In the genomic region with DNA sequence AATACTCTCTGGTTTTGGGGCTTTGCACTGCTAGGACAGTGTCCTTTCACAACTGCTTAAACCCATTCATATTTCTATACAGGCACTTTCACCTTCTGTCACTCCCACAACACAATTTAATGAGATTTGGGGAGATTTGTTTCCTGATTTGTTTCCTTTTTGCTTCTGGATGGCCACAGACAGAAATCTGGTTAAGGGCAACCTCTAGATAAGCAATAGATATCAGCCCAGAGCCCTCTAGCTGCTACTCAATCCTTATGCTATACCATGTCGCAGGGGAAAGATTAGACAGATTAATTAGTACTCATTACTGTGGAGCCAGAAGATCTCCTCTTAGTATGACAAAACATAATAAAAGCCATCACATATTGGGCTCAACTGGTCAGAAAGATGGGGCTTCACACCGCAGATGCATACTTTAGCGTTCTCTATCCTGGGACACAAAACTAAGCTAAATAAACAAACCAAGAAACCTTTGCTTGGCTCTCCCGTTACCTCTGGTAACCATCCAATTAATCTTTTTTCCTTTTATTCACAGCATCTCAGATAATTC, we compare ENCODE assay signal across 22 cellular contexts. TPM values are rescaled to one million over a fixed set of nuclear protein-coding genes. Genes with fewer than 3 reads are reported as not detected.
DNase-seq lines count a peak whose midpoint lies in the region; ATAC-seq and TF ChIP-seq lines count a peak whose summit lies in the region.
"Had no signal": no experiment of that assay in that cellular context is flagged by ENCODE, and none has a peak within 500 bp of the region (broad histone marks: within the 10 kb centered on the region; RNA-seq: fewer than 3 reads in every experiment).

No MANE protein-coding gene starts in this region.

- H2AK5ac ChIP-seq in mesendoderm (ENCODE audit: low read length): no peak overlapping the region

- no peak for TF ChIP-seq CTCF in GM23338 (conservative IDR thresholded peaks at IDR 0.05; ENCODE audit: low read depth in 2 of 2)

- H3K9me3 Mint-ChIP-seq in GM23338: no peaks in the 10 kb centered on the region
- H3K9me3 Mint-ChIP-seq: CD4-positive, alpha-beta T cell had no signal

- no peak overlapping the region for H4K8ac ChIP-seq in mesendoderm (ENCODE audit: low read depth, low read length)

- H3K9me2 ChIP-seq in GM23338 (ENCODE audit: insufficient read depth): no peaks in the 10 kb centered on the region

- peak overlapping the region; percentile 2; the same call in 1 of the 2 replicates for H2AFZ ChIP-seq in GM23338

- no peaks in the 10 kb centered on the region for H3K27me3 Mint-ChIP-seq in GM23338 (ENCODE audit: insufficient read depth, low read depth, poor library complexity)

- H3K4me1 ChIP-seq in GM23338 (ENCODE audit: insufficient read depth) (no peaks in the 10 kb centered on the region), mesendoderm (ENCODE audit: control insufficient read depth, low read depth, low read length) (no peaks in the 10 kb centered on the region)
- H3K4me1 ChIP-seq: A549 had no signal

- H2BK120ac ChIP-seq in mesendoderm (ENCODE audit: low read depth, low read length): no peak overlapping the region

- no peak overlapping the region for H3K9ac ChIP-seq in mesendoderm (ENCODE audit: low read length)
- H3K9ac ChIP-seq: BLaER1 treated with 17β-estradiol and CSF1 and Interleukin-3, amounts not matched to agents 10 nM and 100 nM had no signal

- no peaks in the 10 kb centered on the region for H3K4me1 Mint-ChIP-seq in GM23338
- H3K4me1 Mint-ChIP-seq: CD8-positive, alpha-beta memory T cell had no signal

- H3K56ac ChIP-seq in mesendoderm (ENCODE audit: low read length): no peak overlapping the region

- H4K20me1 ChIP-seq in GM23338 (replicated peaks; ENCODE audit: insufficient read depth): no peaks in the 10 kb centered on the region
- H4K20me1 ChIP-seq: BLaER1 treated with 17β-estradiol and CSF1 and Interleukin-3, amounts not matched to agents 10 nM and 100 nM had no signal

- H3K4me3 Mint-ChIP-seq in GM23338: no peak overlapping the region
- H3K4me3 Mint-ChIP-seq: CD14-positive monocyte; CD4-positive, alpha-beta T cell; CD8-positive, alpha-beta memory T cell had no signal

- H2BK5ac ChIP-seq in mesendoderm (ENCODE audit: low read length): no peak overlapping the region

- no peak overlapping the region for H3K4me3 ChIP-seq in GM23338
- H3K4me3 ChIP-seq in mesendoderm (ENCODE audit: low read length): no peak overlapping the region
- H3K4me3 ChIP-seq: A549; BLaER1 treated with 17β-estradiol and CSF1 and Interleukin-3, amounts not matched to agents 10 nM and 100 nM had no signal

- no peaks in the 10 kb centered on the region for H3F3A ChIP-seq in GM23338 (replicated peaks; ENCODE audit: low read depth)

- no peak overlapping the region for H2BK15ac ChIP-seq in mesendoderm (replicated peaks; ENCODE audit: low read depth)

- no peaks in the 10 kb centered on the region for H3K79me1 ChIP-seq in mesendoderm (ENCODE audit: low read length)

- no peak overlapping the region for H4K5ac ChIP-seq in mesendoderm (ENCODE audit: low read length)

- DNase-seq in GM23338 (ENCODE audit: low spot score) (no peak), M059J (ENCODE audit: low read depth) (peak; percentile 56), SK-N-DZ (ENCODE audit: low spot score) (peak; percentile 64), mesendoderm (peak; percentile 16), DMS114 treated with DMSO at 0.1 percent for 48 hours (lab: John Stamatoyannopoulos, UW; ENCODE audit: unreplicated experiment) (no peak), NOMO-1 (lab: John Stamatoyannopoulos, UW; ENCODE audit: unreplicated experiment in 2 of 2) (no peak), NCI-H1436 (lab: John Stamatoyannopoulos, UW) (no peak)
- DNase-seq: 8988T; ACHN; AML-193; BE2C; CD4-positive, alpha-beta T cell; CD8-positive, alpha-beta memory T cell; DMS 273 treated with DMSO at 0.1 percent for 48 hours; DMS53; DMS79 treated with DMSO at 0.1 percent for 48 hours; GF-D8; H7; HCEC 1CT had no signal

- H3K27ac ChIP-seq in GM23338 (ENCODE audit: low read depth): no peak overlapping the region
- H3K27ac ChIP-seq in mesendoderm (ENCODE audit: low read depth, low read length): no peak overlapping the region
- H3K27ac ChIP-seq: A549; BLaER1 treated with 17β-estradiol and CSF1 and Interleukin-3, amounts not matched to agents 10 nM and 100 nM had no signal

- no peak overlapping the region for H3K23ac ChIP-seq in mesendoderm (ENCODE audit: low read length)

- H3K4me2 ChIP-seq in GM23338 (no peak overlapping the region), mesendoderm (ENCODE audit: low read length) (no peak overlapping the region)
- H3K4me2 ChIP-seq: A549; BLaER1 treated with 17β-estradiol and CSF1 and Interleukin-3, amounts not matched to agents 10 nM and 100 nM had no signal

- H3K27me3 ChIP-seq in GM23338 (ENCODE audit: insufficient read depth) (no peaks in the 10 kb centered on the region), mesendoderm (ENCODE audit: insufficient read depth, low read length, poor library complexity) (no peaks in the 10 kb centered on the region)
- H3K27me3 ChIP-seq: BE2C; BLaER1 treated with 17β-estradiol and CSF1 and Interleukin-3, amounts not matched to agents 10 nM and 100 nM had no signal

- H3K4ac ChIP-seq in mesendoderm (ENCODE audit: low read depth, low read length): no peak overlapping the region

- no peak overlapping the region for H3K27ac Mint-ChIP-seq in GM23338
- H3K27ac Mint-ChIP-seq: CD14-positive monocyte; CD4-positive, alpha-beta T cell; CD8-positive, alpha-beta memory T cell had no signal

- H3K36me3 ChIP-seq in GM23338 (ENCODE audit: insufficient read depth): no peaks in the 10 kb centered on the region
- H3K36me3 ChIP-seq in mesendoderm (ENCODE audit: control insufficient read depth, insufficient read depth, low read length): no peaks in the 10 kb centered on the region
- H3K36me3 ChIP-seq: BE2C; BLaER1 treated with 17β-estradiol and CSF1 and Interleukin-3, amounts not matched to agents 10 nM and 100 nM had no signal

- WGBS in mesendoderm (ENCODE audit: extremely low coverage, insufficient coverage, low lambda C conversion rate): no CpG with 5 or more reads among the region's 4 CpGs

- H3K36me3 Mint-ChIP-seq in GM23338 (ENCODE audit: low read depth): no peaks in the 10 kb centered on the region
- H3K36me3 Mint-ChIP-seq: CD14-positive monocyte; CD8-positive, alpha-beta memory T cell had no signal

- no peak for ATAC-seq in GM23338
- ATAC-seq: A549 had no signal

- H3K79me2 ChIP-seq in GM23338 (replicated peaks; ENCODE audit: insufficient read depth): no peaks in the 10 kb centered on the region
- H3K79me2 ChIP-seq in mesendoderm (ENCODE audit: control insufficient read depth, insufficient read depth, low read length): no peaks in the 10 kb centered on the region

- no peak overlapping the region for H3K18ac ChIP-seq in mesendoderm (ENCODE audit: low read length)

TF ChIP-seq in GM23338, 12 proteins besides CTCF, POLR2A, EP300 and RAD21 (continues in another document):
- TF ChIP-seq ZNF114 (CRISPR knock-in tag; IDR thresholded peaks at IDR 0.05) (no peak), CREB1 (CRISPR knock-in tag; IDR thresholded peaks at IDR 0.05; ENCODE audit: low read depth) (no peak)

RNA-seq across cellular contexts. Expression of a gene that starts 41.1 kb away (rescaled TPM):
- 29.2 and 32.3 TPM in 2 replicates for total RNA-seq in GM23338 (2014; rRNA removed; shearing (Covaris generic))
- polyA plus RNA-seq in GM23338 (2016; fragmentation: Nextera tagmentation; extraction: Ambion mirVana): 38.4 and 38.9 TPM in 2 replicates
- total RNA-seq in M059J (2014; rRNA removed; shearing (Covaris generic)): 28.1 and 30.4 TPM in 2 replicates
- 37.0 and 47.0 TPM in 2 replicates for polyA plus RNA-seq in SK-N-DZ (2014; cell fraction: cytosol; rRNA removed)
- polyA plus RNA-seq in SK-N-DZ (2014; cell fraction: nucleus; rRNA removed): 42.6 and 44.0 TPM in 2 replicates
- polyA plus RNA-seq in mesendoderm (2013, experiment 1 of 2): 31.4 TPM
- 32.6 TPM for polyA plus RNA-seq in mesendoderm (2013, experiment 2 of 2)

RNA-seq across cellular contexts. Expression of a gene that starts 46.3 kb away (rescaled TPM):
- 5.2 and 6.1 TPM in 2 replicates for total RNA-seq in GM23338 (2014; rRNA removed; shearing (Covaris generic))
- polyA plus RNA-seq in GM23338 (2016; fragmentation: Nextera tagmentation; extraction: Ambion mirVana): 1.2 and 1.3 TPM in 2 replicates
- 1.8 and 4.0 TPM in 2 replicates for total RNA-seq in M059J (2014; rRNA removed; shearing (Covaris generic))
- 13.1 and 13.4 TPM in 2 replicates for polyA plus RNA-seq in SK-N-DZ (2014; cell fraction: cytosol; rRNA removed)
- polyA plus RNA-seq in SK-N-DZ (2014; cell fraction: nucleus; rRNA removed): 19.9 and 31.1 TPM in 2 replicates
- polyA plus RNA-seq in mesendoderm (2013, experiment 1 of 2): 2.5 TPM
- polyA plus RNA-seq in mesendoderm (2013, experiment 2 of 2): 2.5 TPM
- total RNA-seq: CD4-positive, alpha-beta T cell; CD8-positive, alpha-beta memory T cell had no signal
- polyA plus RNA-seq: CD8-positive, alpha-beta memory T cell had no signal

Comparison
In these comparisons a context has a peak if more than half of its experiments do, and no peak if none do; other contexts are left out.
1. DNase-seq: peak in M059J (single experiment), SK-N-DZ (single experiment) and mesendoderm (single experiment); none in GM23338 (single experiment), DMS114 treated with DMSO at 0.1 percent for 48 hours (single experiment), NOMO-1 (0 of 2) and NCI-H1436 (single experiment).